17 cellular contexts compared by ENCODE assay signal in the genomic region with DNA sequence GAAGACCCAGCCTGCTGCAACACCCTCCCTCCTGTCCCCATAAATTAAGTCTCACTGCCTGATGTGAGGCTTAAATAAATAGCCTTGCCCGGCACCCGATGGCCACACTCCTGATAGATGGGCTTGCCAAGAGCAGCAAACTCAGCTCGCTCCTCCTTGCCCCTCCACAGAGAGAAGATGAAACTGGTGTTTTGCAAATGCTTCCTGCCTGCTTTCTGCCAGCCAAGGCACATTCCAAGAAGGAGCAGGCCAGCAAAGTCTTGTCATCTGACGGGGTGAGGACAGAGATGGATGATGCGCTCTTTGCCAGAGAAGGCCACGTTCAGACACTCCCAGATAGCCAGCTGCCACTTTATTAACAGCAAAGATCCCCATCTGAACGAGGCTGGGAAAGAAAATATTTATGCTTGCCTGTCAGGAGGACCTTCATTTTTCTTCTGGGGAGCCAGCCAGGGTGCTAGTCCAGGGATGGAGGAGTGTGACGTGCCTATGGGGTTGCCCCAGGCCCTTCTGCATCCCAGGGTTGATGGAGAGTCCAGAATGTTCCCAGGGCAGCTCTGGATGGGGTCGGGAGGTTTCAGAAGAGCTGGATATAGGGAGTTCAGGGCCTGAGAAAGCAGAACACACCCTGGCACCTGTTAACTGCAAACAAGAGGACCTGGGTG.
DNase-seq lines count a peak whose midpoint lies in the region; ATAC-seq and TF ChIP-seq lines count a peak whose summit lies in the region.
"Had no signal": no experiment of that assay in that cellular context is flagged by ENCODE, and none has a peak within 500 bp of the region (broad histone marks: within the 10 kb centered on the region; RNA-seq: fewer than 3 reads in every experiment).

No MANE protein-coding gene starts in this region.

- H3K27me3 Mint-ChIP-seq in Caco-2 (ENCODE audit: insufficient read depth, unreplicated experiment): no peaks in the 10 kb centered on the region

- no peaks in the 10 kb centered on the region for H3K4me1 Mint-ChIP-seq in Caco-2 (ENCODE audit: low read depth, unreplicated experiment)
- H3K4me1 Mint-ChIP-seq: activated naive CD8-positive, alpha-beta T cell treated with anti-CD3 and anti-CD28 coated beads, Interleukin-2, amount 10 ng/mL, durations not matched to agents 7 days and 5 days had no signal

- H3K9me3 ChIP-seq in thoracic aorta (no peaks in the 10 kb centered on the region), Caco-2 (no peaks in the 10 kb centered on the region)

- H3K36me3 ChIP-seq in thoracic aorta: no peaks in the 10 kb centered on the region
- no peaks in the 10 kb centered on the region for H3K36me3 ChIP-seq in Caco-2 (ENCODE audit: control insufficient read depth, insufficient read depth, low read length)
- H3K36me3 ChIP-seq: brain microvascular endothelial cell, neural progenitor cell had no signal

- no peak overlapping the region for H3K27ac Mint-ChIP-seq in Caco-2 (ENCODE audit: unreplicated experiment)
- H3K27ac Mint-ChIP-seq: activated naive CD8-positive, alpha-beta T cell treated with anti-CD3 and anti-CD28 coated beads, Interleukin-2, amount 10 ng/mL, durations not matched to agents 7 days and 5 days; neural progenitor cell had no signal

- H3K4me3 Mint-ChIP-seq in Caco-2 (ENCODE audit: unreplicated experiment): no peak overlapping the region
- H3K4me3 Mint-ChIP-seq: activated naive CD8-positive, alpha-beta T cell treated with anti-CD3 and anti-CD28 coated beads, Interleukin-2, amount 10 ng/mL, durations not matched to agents 7 days and 5 days; neural progenitor cell had no signal

- H3K27ac ChIP-seq in thoracic aorta: peak overlapping the region; percentile 62 to 68
- H3K27ac ChIP-seq: brain microvascular endothelial cell, foreskin keratinocyte, neural progenitor cell had no signal

- intact Hi-C loops in Caco-2 (cut with micrococcal nuclease; ENCODE audit: unreplicated experiment): no loop called here

- no peaks in the 10 kb centered on the region for H3K36me3 Mint-ChIP-seq in Caco-2 (ENCODE audit: insufficient read depth, unreplicated experiment)
- H3K36me3 Mint-ChIP-seq: activated naive CD8-positive, alpha-beta T cell treated with anti-CD3 and anti-CD28 coated beads, Interleukin-2, amount 10 ng/mL, durations not matched to agents 7 days and 5 days; neural progenitor cell had no signal

- CTCF ChIA-PET in Caco-2 (lab: Charles Lee): interaction anchor here (2.1 kb wide), 1 partner anchor 23 kb away, joined by 6 read pairs; no protein-coding TSS in a partner anchor

- no peak for TF ChIP-seq CTCF in thoracic aorta (IDR thresholded peaks at IDR 0.05)
- TF ChIP-seq CTCF in Caco-2 (IDR thresholded peaks at IDR 0.05; ENCODE audit: insufficient read depth in 1 of 2, low read depth in 1 of 2, low read length in 1 of 2, severe bottlenecking in 1 of 2, unreplicated experiment in 1 of 2): no peak

- ATAC-seq in thoracic aorta (ENCODE audit: insufficient number of reproducible peaks, low FRiP score, low read depth) (peak; percentile 18), GM21737 (IDR thresholded peaks at IDR 0.05; ENCODE audit: unreplicated experiment) (no peak)
- ATAC-seq: activated CD4-positive, CD25-positive, alpha-beta regulatory T cell treated with anti-CD3 and anti-CD28 coated beads, Interleukin-2, amount 50 U/mL, for 24 hours; HepG2 had no signal

- no peaks in the 10 kb centered on the region for H3K27me3 ChIP-seq in thoracic aorta (replicated peaks; ENCODE audit: insufficient read depth)
- no peaks in the 10 kb centered on the region for H3K27me3 ChIP-seq in Caco-2 (replicated peaks; ENCODE audit: control insufficient read depth, insufficient read depth, low read length)

- POLR2A ChIA-PET in Caco-2 (lab: Charles Lee): no interaction called here

- peaks cover 14 to 27% of the 10 kb centered on the region in 2 donors for H3K4me1 ChIP-seq in thoracic aorta (ENCODE audit: control insufficient read depth in 1 of 2, low read depth in 2 of 2)
- no peaks in the 10 kb centered on the region for H3K4me1 ChIP-seq in Caco-2
- H3K4me1 ChIP-seq: foreskin keratinocyte had no signal

- BruUV-seq in Caco-2 (replicated peaks; lab: Mats Ljungman, UMichigan): no TSS peak

- DNase-seq in EH (ENCODE audit: low read depth): peak; percentile 36
- peak; percentile 47 for DNase-seq in SHP77 treated with DMSO at 0.1 percent for 48 hours (lab: John Stamatoyannopoulos, UW)
- peak; percentile 85 for DNase-seq in left kidney (ENCODE audit: low read depth, low spot score)
- DNase-seq in thoracic aorta (ENCODE audit: low spot score): no peak
- DNase-seq in Caco-2: no peak
- DNase-seq in mesenteric fat pad (ENCODE audit: low spot score): no peak
- DNase-seq: activated naive CD8-positive, alpha-beta T cell treated with anti-CD3 and anti-CD28 coated beads, Interleukin-2, amount 10 ng/mL, durations not matched to agents 7 days and 5 days; cortex of kidney; GOT3; NCI-H1436 treated with DMSO at 0.1 percent for 48 hours; stimulated activated CD8-positive, alpha-beta memory T cell treated with anti-CD3 and anti-CD28 coated beads, Interleukin-4, amount 100 ng/mL, for 48 hours had no signal

- no peaks in the 10 kb centered on the region for H3K9me3 Mint-ChIP-seq in Caco-2 (ENCODE audit: unreplicated experiment)
- H3K9me3 Mint-ChIP-seq: activated naive CD8-positive, alpha-beta T cell treated with anti-CD3 and anti-CD28 coated beads, Interleukin-2, amount 10 ng/mL, durations not matched to agents 7 days and 5 days; neural progenitor cell had no signal

- H3K4me3 ChIP-seq in thoracic aorta (peak overlapping the region; percentile 28), Caco-2 (ENCODE audit: low read depth, low read length) (no peak overlapping the region)
- H3K4me3 ChIP-seq: neural progenitor cell had no signal

Comparison
In these comparisons a context has a peak if more than half of its experiments do, and no peak if none do; other contexts are left out.
1. DNase-seq: peak in EH (single experiment), SHP77 treated with DMSO at 0.1 percent for 48 hours (single experiment) and left kidney (single experiment); none in thoracic aorta (single experiment), Caco-2 (0 of 2) and mesenteric fat pad (single experiment).